In genomic region chr7:104956753-104957450, GRCh38 we compare ENCODE assay signal across 8 cellular contexts. TPM values are rescaled to one million over a fixed set of nuclear protein-coding genes. Genes with fewer than 3 reads are reported as not detected.
DNase-seq lines count a peak whose midpoint lies in the region; ATAC-seq and TF ChIP-seq lines count a peak whose summit lies in the region.

No MANE protein-coding gene starts in this region.

- H3K4me3 ChIP-seq in AG09309 (ENCODE audit: control insufficient read depth, low read depth, low read length), result no peak overlapping the region

- peak overlapping the region; percentile 92 to 98 (median 96) for H3K27ac Mint-ChIP-seq in immature natural killer cell

- TF ChIP-seq CTCF in AG09309 (IDR thresholded peaks at IDR 0.05; ENCODE audit: control insufficient read depth, insufficient read depth, low read depth, low read length, missing control alignments), result no peak

- peak overlapping the region; percentile 1 to 63 (median 40) for H3K4me3 Mint-ChIP-seq in immature natural killer cell

- ATAC-seq in GM18870 (IDR thresholded peaks at IDR 0.05; ENCODE audit: unreplicated experiment), result peak; percentile 91
- ATAC-seq in HG03095 (IDR thresholded peaks at IDR 0.05; ENCODE audit: unreplicated experiment), result peak; percentile 89

- DNase-seq in AG09309 (ENCODE audit: low read depth) (peak; percentile 83), SW480 (ENCODE audit: low spot score) (peak; percentile 91), immature natural killer cell (peak; percentile 67 to 75 (median 74)), NCI-H526 treated with DMSO at 0.1 percent for 48 hours (lab: John Stamatoyannopoulos, UW) (no peak), NCI-H345 treated with DMSO at 0.1 percent for 48 hours (lab: John Stamatoyannopoulos, UW; ENCODE audit: unreplicated experiment) (no peak), NCI-H2227 (lab: John Stamatoyannopoulos, UW; ENCODE audit: unreplicated experiment) (no peak)

- peaks cover 29 to 33% of the 10 kb centered on the region in 2 donors for H3K4me1 Mint-ChIP-seq in immature natural killer cell

- peaks cover 0 to 5% (median 3%) of the 10 kb centered on the region in 3 donors for H3K36me3 Mint-ChIP-seq in immature natural killer cell

- no peaks in the 10 kb centered on the region for H3K9me3 Mint-ChIP-seq in immature natural killer cell

- H3K27me3 Mint-ChIP-seq in immature natural killer cell (ENCODE audit: low read depth in 3 of 3), result no peaks in the 10 kb centered on the region

RNA-seq across cellular contexts. Expression of gene KMT2E, which starts 57.1 kb away (rescaled TPM):
- 100 to 1,000 TPM in 2 of 3 donors, 10 to 100 TPM in 1; 74.3 to 234 (median 114) TPM for polyA plus RNA-seq in immature natural killer cell

Comparison
In these comparisons a context has a peak if more than half of its experiments do, and no peak if none do; other contexts are left out.
1. DNase-seq: peak in AG09309 (single experiment), SW480 (single experiment) and immature natural killer cell (3 of 3); none in NCI-H526 treated with DMSO at 0.1 percent for 48 hours (single experiment), NCI-H345 treated with DMSO at 0.1 percent for 48 hours (single experiment) and NCI-H2227 (single experiment).